In genomic region chr7:137828456-137828855, GRCh38 we compare ENCODE assay signal across 33 cellular contexts. TPM values are rescaled to one million over a fixed set of nuclear protein-coding genes. Genes with fewer than 3 reads are reported as not detected.
"Had no signal": no experiment of that assay in that cellular context is flagged by ENCODE, and none has a peak within 500 bp of the region (broad histone marks: within the 10 kb centered on the region; RNA-seq: fewer than 3 reads in every experiment).

No MANE protein-coding gene starts in this region.

- ATAC-seq: activated CD8-positive, alpha-beta memory T cell treated with anti-CD3 and anti-CD28 coated beads, Interleukin-2, amount 10 ng/mL, durations not matched to agents 7 days and 5 days; activated T-helper 17 cell treated with anti-CD3 and anti-CD28 coated beads, Interleukin-2, amount 50 U/mL, for 72 hours; PC-3 had no signal

- H3K4me1 ChIP-seq: Peyer's patch had no signal

- H3K4me3 ChIP-seq: ascending aorta, Peyer's patch, SK-N-MC had no signal

- DNase-seq: activated CD4-positive, alpha-beta memory T cell treated with anti-CD3 and anti-CD28 coated beads, Interleukin-2, amount 10 ng/mL, durations not matched to agents 7 days and 5 days; activated CD4-positive, alpha-beta T cell treated with anti-CD3 and anti-CD28 coated beads for 1 hour; activated CD4-positive, alpha-beta T cell treated with anti-CD3 and anti-CD28 coated beads for 48 hours; activated CD4-positive, CD25-positive, alpha-beta regulatory T cell; activated CD8-positive, alpha-beta memory T cell treated with anti-CD3 and anti-CD28 coated beads for 24 hours; activated CD8-positive, alpha-beta memory T cell treated with anti-CD3 and anti-CD28 coated beads, Interleukin-2, amount 10 ng/mL, durations not matched to agents 7 days and 5 days; activated CD8-positive, alpha-beta memory T cell treated with anti-CD3 and anti-CD28 coated beads, Interleukin-2, amount 50 U/mL, for 48 hours; activated effector memory CD4-positive, alpha-beta T cell treated with anti-CD3 and anti-CD28 coated beads, Interleukin-2, amount 50 U/mL, for 16 hours; activated naive CD4-positive, alpha-beta T cell treated with Interleukin-2 at 50 U/mL for 16 hours; activated naive CD8-positive, alpha-beta T cell treated with anti-CD3 and anti-CD28 coated beads, Interleukin-2, amount 10 ng/mL, durations not matched to agents 7 days and 5 days; activated T-cell treated with anti-CD3 and anti-CD28 coated beads, Interleukin-2, amount 50 U/mL, for 48 hours; amygdala; caudate nucleus; cerebellar nuclear complex; Karpas-422; KBM-7; NCI-H1105; NCI-H1417 treated with DMSO at 0.1 percent for 48 hours; NCI-H187 treated with DMSO at 0.1 percent for 48 hours; NCI-H2081; NCI-H446; NCI-H510A treated with DMSO at 0.1 percent for 48 hours; NCI-H526 treated with DMSO at 0.1 percent for 48 hours; NCI-H774; PC-3; Peyer's patch; RPMI8226; T1000; WERI-Rb-1 had no signal

- H3K27me3 ChIP-seq: ascending aorta, Peyer's patch had no signal

- H3K27ac ChIP-seq: Peyer's patch, SK-N-MC, WERI-Rb-1 had no signal

RNA-seq across cellular contexts. Expression of gene DGKI, which starts 18.3 kb away (rescaled TPM):
- total RNA-seq: activated naive CD8-positive, alpha-beta T cell treated with anti-CD3 and anti-CD28 coated beads, Interleukin-2, amount 10 ng/mL, durations not matched to agents 7 days and 5 days; PC-3 had no signal
- polyA plus RNA-seq: IgD-negative memory B cell had no signal
